32 cellular contexts compared by ENCODE assay signal in the genomic region with DNA sequence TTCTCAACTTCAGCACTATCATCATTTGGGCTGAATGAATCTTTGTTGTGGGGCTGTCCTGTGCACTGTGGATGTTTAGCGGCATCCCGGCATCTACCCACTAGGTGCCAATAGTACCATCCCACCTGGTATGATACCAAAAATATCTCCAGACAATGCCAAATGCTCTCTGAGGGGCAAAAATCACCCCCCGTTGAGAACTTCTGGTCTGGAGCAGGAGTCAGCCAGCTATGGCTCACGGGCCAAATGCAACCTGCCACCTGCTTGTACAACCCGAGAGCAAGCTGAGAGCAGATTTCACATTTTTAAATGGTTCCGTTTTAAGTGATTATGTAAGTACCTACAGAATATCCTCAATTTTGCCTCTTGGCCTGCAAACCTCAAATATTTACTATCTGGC. TPM values are rescaled to one million over a fixed set of nuclear protein-coding genes. Genes with fewer than 3 reads are reported as not detected.
"Had no signal": no experiment of that assay in that cellular context is flagged by ENCODE, and none has a peak within 500 bp of the region (broad histone marks: within the 10 kb centered on the region; RNA-seq: fewer than 3 reads in every experiment).

No MANE protein-coding gene starts in this region.

- FAIRE-seq: RCC 7860 had no signal

- ATAC-seq: Panc1, Right ventricle myocardium inferior, SK-N-SH treated with all-trans-retinoic acid at 6 μM for 48 hours had no signal

- H3K9me3 ChIP-seq: SJCRH30 had no signal

- H3K4me3 ChIP-seq: PC-9, SJCRH30, SK-N-MC had no signal

- H3K36me3 ChIP-seq: SJCRH30 had no signal

- DNase-seq: Karpas-422, MM.1S, MV-4-11, NCI-H1092, NCI-H1105, NCI-H1417 treated with DMSO at 0.1 percent for 48 hours, NCI-H1436 treated with DMSO at 0.1 percent for 48 hours, NCI-H1694 treated with DMSO at 0.1 percent for 48 hours, NCI-H187 treated with DMSO at 0.1 percent for 48 hours, NCI-H2029, NCI-H2081, NCI-H2107, NCI-H2171, NCI-H226, NCI-H510A treated with DMSO at 0.1 percent for 48 hours, NCI-H524 treated with DMSO at 0.1 percent for 48 hours, NCI-H526 treated with DMSO at 0.1 percent for 48 hours, NCI-H774, PC-9, SHP77, SIG-M5, SJCRH30 had no signal

- H3K27ac ChIP-seq: KMS-11, PC-9, RWPE1, SJCRH30, SK-N-MC had no signal

RNA-seq across cellular contexts. Expression of a gene that starts 26.8 kb away (rescaled TPM):
- total RNA-seq: NCI-H460, OCI-LY7, RPMI7951 had no signal
